ENCODE assay signal across 19 cellular contexts in genomic region chr16:12531937-12532336, GRCh38.
DNase-seq lines count a peak whose midpoint lies in the region; ATAC-seq and TF ChIP-seq lines count a peak whose summit lies in the region.
"Had no signal": no experiment of that assay in that cellular context is flagged by ENCODE, and none has a peak within 500 bp of the region (broad histone marks: within the 10 kb centered on the region; RNA-seq: fewer than 3 reads in every experiment).

No MANE protein-coding gene starts in this region.

- intact Hi-C loops in breast epithelium (cut with DNase I; ENCODE audit: low total_unique reads) (no loop called here), upper lobe of right lung (cut with DNase I) (no loop called here)

- no peak overlapping the region for H3K27ac ChIP-seq in breast epithelium
- no peak overlapping the region for H3K27ac ChIP-seq in upper lobe of right lung
- H3K27ac ChIP-seq in caudate nucleus (ENCODE audit: low read depth, low read length) = no peak overlapping the region
- H3K27ac ChIP-seq: gastrocnemius medialis, neural progenitor cell had no signal

- peaks cover 8% of the 10 kb centered on the region for H3K36me3 Mint-ChIP-seq in T-helper 17 cell (ENCODE audit: low read depth)
- H3K36me3 Mint-ChIP-seq: neural progenitor cell had no signal

- no peaks in the 10 kb centered on the region for H3K4me1 ChIP-seq in breast epithelium
- no peaks in the 10 kb centered on the region for H3K4me1 ChIP-seq in upper lobe of right lung
- H3K4me1 ChIP-seq: gastrocnemius medialis, neural progenitor cell had no signal

- no peak for TF ChIP-seq POLR2A in breast epithelium (IDR thresholded peaks at IDR 0.05)

- H3K4me3 ChIP-seq in breast epithelium = no peak overlapping the region
- H3K4me3 ChIP-seq in foreskin fibroblast (ENCODE audit: low read depth in 1 of 2, low read length in 2 of 2) = no peak overlapping the region
- H3K4me3 ChIP-seq in upper lobe of right lung = no peak overlapping the region
- H3K4me3 ChIP-seq: gastrocnemius medialis, neural progenitor cell had no signal

- ATAC-seq in T-helper 17 cell (no peak), upper lobe of right lung (peak; percentile 80), HG03378 (IDR thresholded peaks at IDR 0.05; ENCODE audit: unreplicated experiment) (no peak)
- ATAC-seq: activated CD8-positive, alpha-beta T cell treated with anti-CD3 and anti-CD28 coated beads for 36 hours; gastrocnemius medialis had no signal

- in situ Hi-C loops in T47D (cut with HindIII; ENCODE audit: low pct_unique_long_range_greater_than_20kb, low sequenced_read_pairs) = no loop called here

- H3K27me3 Mint-ChIP-seq in T-helper 17 cell = no peaks in the 10 kb centered on the region
- H3K27me3 Mint-ChIP-seq: activated CD8-positive, alpha-beta T cell treated with anti-CD3 and anti-CD28 coated beads for 36 hours; memory B cell had no signal

- H3K4me3 Mint-ChIP-seq in T-helper 17 cell = peak overlapping the region; percentile 72
- H3K4me3 Mint-ChIP-seq: activated CD8-positive, alpha-beta T cell treated with anti-CD3 and anti-CD28 coated beads for 36 hours; memory B cell; neural progenitor cell had no signal

- peaks cover 40% of the 10 kb centered on the region for H3K4me1 Mint-ChIP-seq in T-helper 17 cell

- no peaks in the 10 kb centered on the region for H3K9me3 ChIP-seq in breast epithelium
- H3K9me3 ChIP-seq in T-helper 17 cell (ENCODE audit: control insufficient read depth, low read length, poor library complexity, severe bottlenecking) = no peaks in the 10 kb centered on the region
- H3K9me3 ChIP-seq in upper lobe of right lung = no peaks in the 10 kb centered on the region
- H3K9me3 ChIP-seq: gastrocnemius medialis had no signal

- peak overlapping the region; percentile 54 for H3K27ac Mint-ChIP-seq in T-helper 17 cell
- H3K27ac Mint-ChIP-seq: memory B cell, neural progenitor cell had no signal

- TF ChIP-seq CTCF in breast epithelium (IDR thresholded peaks at IDR 0.05) (no peak), foreskin fibroblast (IDR thresholded peaks at IDR 0.05; ENCODE audit: low read depth, low read length) (no peak), upper lobe of right lung (IDR thresholded peaks at IDR 0.05) (no peak)

- DNase-seq in T47D (ENCODE audit: low read depth in 1 of 2, low spot score in 1 of 2) (peak; percentile 21 to 27), breast epithelium (ENCODE audit: low spot score in 2 of 2) (no peak), T-helper 17 cell (no peak), foreskin fibroblast (peak; percentile 48 to 62), upper lobe of right lung (no peak), caudate nucleus (lab: John Stamatoyannopoulos, UW) (no peak), foreskin melanocyte (no peak)
- DNase-seq: activated CD8-positive, alpha-beta T cell treated with anti-CD3 and anti-CD28 coated beads for 36 hours; activated effector memory CD4-positive, alpha-beta T cell treated with anti-CD3 and anti-CD28 coated beads, Interleukin-2, amount 50 U/mL, for 16 hours; AML-193; DMS 273 treated with DMSO at 0.1 percent for 48 hours; effector CD8-positive, alpha-beta T cell; gastrocnemius medialis; NCI-H2171; right cardiac atrium; stimulated activated CD4-positive, alpha-beta T cell treated with anti-CD3 and anti-CD28 coated beads, Interleukin-4, amount 100 ng/mL, for 24 hours had no signal

- no peaks in the 10 kb centered on the region for H3K36me3 ChIP-seq in breast epithelium
- H3K36me3 ChIP-seq in upper lobe of right lung = no peaks in the 10 kb centered on the region
- H3K36me3 ChIP-seq: gastrocnemius medialis, neural progenitor cell had no signal

- H3K27me3 ChIP-seq in breast epithelium (no peaks in the 10 kb centered on the region), upper lobe of right lung (no peaks in the 10 kb centered on the region)
- H3K27me3 ChIP-seq: gastrocnemius medialis, neural progenitor cell had no signal

Comparison
In these comparisons a context has a peak if more than half of its experiments do, and no peak if none do; other contexts are left out.
1. DNase-seq: peak in T47D (2 of 2) and foreskin fibroblast (2 of 2); none in breast epithelium (0 of 2), T-helper 17 cell (0 of 3), upper lobe of right lung (single experiment), caudate nucleus (0 of 61) and foreskin melanocyte (single experiment).